14 cellular contexts compared by ENCODE assay signal in genomic region chr12:53798575-53798974, GRCh38. TPM values are rescaled to one million over a fixed set of nuclear protein-coding genes. Genes with fewer than 3 reads are reported as not detected.
A peak's percentile ranks its signal among the peaks of the same experiment; 100 is the strongest.
DNase-seq lines count a peak whose midpoint lies in the region; ATAC-seq and TF ChIP-seq lines count a peak whose summit lies in the region.
"Had no signal": no experiment of that assay in that cellular context is flagged by ENCODE, and none has a peak within 500 bp of the region (broad histone marks: within the 10 kb centered on the region; RNA-seq: fewer than 3 reads in every experiment).

No MANE protein-coding gene starts in this region.

- H3K36me3 ChIP-seq in mammary epithelial cell (ENCODE audit: insufficient read depth, low read length) (no peaks in the 10 kb centered on the region), OCI-LY7 (ENCODE audit: insufficient read depth, low read length) (no peaks in the 10 kb centered on the region)
- H3K36me3 ChIP-seq: pancreas had no signal

- H2AFZ ChIP-seq in mammary epithelial cell (ENCODE audit: low read depth, low read length), result peak overlapping the region; percentile 28
- no peak overlapping the region for H2AFZ ChIP-seq in OCI-LY7 (ENCODE audit: low read length)
- H2AFZ ChIP-seq: hepatocyte had no signal

- intact Hi-C loops in mammary epithelial cell (cut with micrococcal nuclease), result no loop called here
- intact Hi-C loops in OCI-LY7 (cut with micrococcal nuclease; ENCODE audit: unreplicated experiment), result loop anchor here (10.0 kb wide), 1 partner anchor 186 kb away; the partner anchor contains the start of gene HOXC10

- TF ChIP-seq CTCF in mammary epithelial cell (conservative IDR thresholded peaks at IDR 0.05 in 1 of 2, IDR thresholded peaks at IDR 0.05 in 1 of 2; ENCODE audit: extremely low read depth in 1 of 2, insufficient read depth in 1 of 2, low read depth in 1 of 2, low read length in 2 of 2) (no peak), OCI-LY7 (conservative IDR thresholded peaks at IDR 0.05; ENCODE audit: low read length) (no peak)

- 9% methylated on average over 2 of the region's 2 CpGs for WGBS in mammary epithelial cell (ENCODE audit: low coverage, missing lambda C conversion rate)

- H3K9ac ChIP-seq in mammary epithelial cell (ENCODE audit: insufficient read depth, low read length), result no peak overlapping the region

- POLR2A ChIA-PET in OCI-LY7 (lab: Charles Lee), result interaction anchor here (1.1 to 1.3 kb wide), 2 partner anchors 8 to 13 kb away, joined by 3 read pairs; no protein-coding TSS in a partner anchor

- H3K79me2 ChIP-seq in mammary epithelial cell (ENCODE audit: insufficient read depth, low read length), result no peaks in the 10 kb centered on the region
- H3K79me2 ChIP-seq in OCI-LY7 (ENCODE audit: insufficient read depth, low read depth, low read length), result no peaks in the 10 kb centered on the region
- H3K79me2 ChIP-seq: hepatocyte had no signal

- H3K4me1 ChIP-seq in mammary epithelial cell (ENCODE audit: insufficient read depth, low read length), result peaks cover 22% of the 10 kb centered on the region
- H3K4me1 ChIP-seq in OCI-LY7 (ENCODE audit: insufficient read depth, low read length, poor library complexity, severe bottlenecking), result no peaks in the 10 kb centered on the region
- H3K4me1 ChIP-seq: pancreas had no signal

- CTCF ChIA-PET in mammary epithelial cell (lab: Charles Lee; ENCODE audit: low non-redundant PET), result interaction anchor here (0.7 kb wide), 1 partner anchor 93 kb away, joined by 4 read pairs; no protein-coding TSS in a partner anchor
- CTCF ChIA-PET in OCI-LY7 (lab: Charles Lee; ENCODE audit: unreplicated experiment), result no interaction called here

- ATAC-seq in left lobe of liver, result no peak

- H3K9me3 ChIP-seq in mammary epithelial cell (replicated peaks; ENCODE audit: insufficient read depth, low read length) (no peaks in the 10 kb centered on the region), OCI-LY7 (ENCODE audit: low read length) (no peaks in the 10 kb centered on the region)
- H3K9me3 ChIP-seq: pancreas had no signal

- BruUV-seq in mammary epithelial cell (replicated peaks; lab: Mats Ljungman, UMichigan) (no TSS peak), OCI-LY7 (replicated peaks; lab: Mats Ljungman, UMichigan) (no TSS peak)

- no peaks in the 10 kb centered on the region for H3K9me2 ChIP-seq in OCI-LY7 (ENCODE audit: insufficient read depth, low read length)

- dilution Hi-C loops in mammary epithelial cell (cut with HindIII; ENCODE audit: low sequenced_read_pairs), result no loop called here

- peak; percentile 16 for DNase-seq in Caki2 (ENCODE audit: low read depth)
- peak; percentile 61 for DNase-seq in LoVo (ENCODE audit: low spot score)
- DNase-seq in mammary epithelial cell, result peak; percentile 83
- peak; percentile 86 for DNase-seq in midbrain (lab: John Stamatoyannopoulos, UW)
- DNase-seq in left lobe of liver (ENCODE audit: low spot score), result no peak
- no peak for DNase-seq in AG08396 (ENCODE audit: low spot score)
- DNase-seq in OCI-LY7 (ENCODE audit: low spot score), result no peak
- DNase-seq in NCI-H1092 treated with DMSO at 0.1 percent for 48 hours (lab: John Stamatoyannopoulos, UW), result no peak
- DNase-seq: NCI-H2081 treated with DMSO at 0.1 percent for 48 hours; NK-92 treated with Interleukin-12 subunit alpha and Interleukin-12 subunit beta, amount 100 ng/mL, for 24 hours; pancreas; T-helper 2 cell had no signal

- H3K27me3 ChIP-seq in mammary epithelial cell (ENCODE audit: insufficient read depth, low read length), result no peaks in the 10 kb centered on the region

- in situ Hi-C loops in Caki2 (cut with HindIII; ENCODE audit: low pct_unique_long_range_greater_than_20kb, low sequenced_read_pairs), result no loop called here
- in situ Hi-C loops in mammary epithelial cell (cut with MboI; ENCODE audit: low sequenced_read_pairs in 2 of 2), result loop anchor here in 1 of 2 donors (10.0 kb wide), 1 partner anchor 146 kb away; no protein-coding TSS in a partner anchor

- H3K4me3 ChIP-seq in mammary epithelial cell (replicated peaks in 1 of 3; ENCODE audit: insufficient read depth in 1 of 3, low read depth in 2 of 3, low read length in 3 of 3) (no peak overlapping the region), OCI-LY7 (ENCODE audit: low read depth, low read length, poor library complexity, severe bottlenecking) (no peak overlapping the region)
- H3K4me3 ChIP-seq: hepatocyte, pancreas had no signal

- H3K4me2 ChIP-seq in mammary epithelial cell (ENCODE audit: insufficient read depth, low read depth, low read length) (peak overlapping the region; percentile 12), OCI-LY7 (ENCODE audit: low read length) (no peak overlapping the region)
- H3K4me2 ChIP-seq: hepatocyte had no signal

- H3K27ac ChIP-seq in mammary epithelial cell (ENCODE audit: insufficient read depth, low read depth, low read length), result no peak overlapping the region
- H3K27ac ChIP-seq in OCI-LY7 (ENCODE audit: low read depth, low read length, poor library complexity, severe bottlenecking), result no peak overlapping the region
- H3K27ac ChIP-seq: hepatocyte, pancreas had no signal

- H4K20me1 ChIP-seq in mammary epithelial cell (ENCODE audit: insufficient read depth, low read length) (no peaks in the 10 kb centered on the region), OCI-LY7 (ENCODE audit: insufficient read depth, low read length) (no peaks in the 10 kb centered on the region)

RNA-seq across cellular contexts. Expression of gene CISTR, which starts 46.8 kb away (rescaled TPM):
- total RNA-seq in Caki2 (2014; rRNA removed; shearing (Covaris generic); ENCODE audit: low replicate concordance), result not detected in 2 replicates
- total RNA-seq in mammary epithelial cell, result not detected
- polyA plus RNA-seq in mammary epithelial cell, result not detected
- polyA minus RNA-seq in mammary epithelial cell, result not detected
- not detected for total RNA-seq in left lobe of liver
- total RNA-seq in OCI-LY7 (2014; rRNA removed; shearing (Covaris generic)), result 0.67 and 0.76 TPM in 2 replicates
- 1.3 and 3.2 TPM in 2 replicates for total RNA-seq in OCI-LY7 (2022)
- total RNA-seq: hepatocyte, mesenteric fat pad, pancreas had no signal
- polyA plus RNA-seq: hepatocyte, pancreas had no signal

Comparison
In these comparisons a context has a peak if more than half of its experiments do, and no peak if none do; other contexts are left out.
1. DNase-seq: peak in Caki2 (single experiment), LoVo (single experiment), mammary epithelial cell (single experiment) and midbrain (single experiment); none in left lobe of liver (single experiment), AG08396 (single experiment), OCI-LY7 (single experiment) and NCI-H1092 treated with DMSO at 0.1 percent for 48 hours (single experiment).